Comparison of ENCODE assay signal across 1 cellular context in the genomic region with DNA sequence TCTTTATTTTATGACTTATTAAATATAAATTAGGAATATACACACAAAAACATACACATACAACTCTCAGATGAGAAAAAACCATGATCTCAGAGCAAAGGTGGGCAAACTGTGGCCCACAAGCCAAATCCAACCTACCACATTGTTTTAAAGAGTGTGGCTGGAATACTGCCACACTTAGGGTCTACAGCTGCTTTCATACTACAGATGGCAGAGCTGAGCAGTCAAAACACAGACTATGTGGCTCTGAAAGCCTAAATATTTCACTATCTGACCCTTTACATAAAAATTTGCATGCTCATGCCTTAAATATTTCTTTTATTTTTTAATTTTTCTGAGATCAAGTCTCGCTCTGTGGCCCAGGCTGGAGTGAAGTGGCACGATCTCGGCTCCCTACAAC.
TF ChIP-seq lines count a peak whose summit lies in the region.

No MANE protein-coding gene starts in this region.

TF ChIP-seq in K562, 482 proteins besides CTCF, POLR2A, EP300 and RAD21:
- TF ChIP-seq USF2 (CRISPR knock-in tag; IDR thresholded peaks at IDR 0.05) (no peak), ZNF133 (CRISPR knock-in tag; IDR thresholded peaks at IDR 0.05) (no peak), HDAC1 (IDR thresholded peaks at IDR 0.05) (no peak), RREB1 (CRISPR knock-in tag; IDR thresholded peaks at IDR 0.05) (no peak), LEF1 (IDR thresholded peaks at IDR 0.05) (no peak)
